ENCODE assay signal across 9 cellular contexts in genomic region chr1:64986903-64987871, GRCh38. TPM values are rescaled to one million over a fixed set of nuclear protein-coding genes. Genes with fewer than 3 reads are reported as not detected.
DNase-seq lines count a peak whose midpoint lies in the region; ATAC-seq and FAIRE-seq lines count a peak whose summit lies in the region.
"Had no signal": no experiment of that assay in that cellular context is flagged by ENCODE, and none has a peak within 500 bp of the region (broad histone marks: within the 10 kb centered on the region; RNA-seq: fewer than 3 reads in every experiment).

No MANE protein-coding gene starts in this region.

- H3K4me1 Mint-ChIP-seq in activated T-helper 1 cell treated with anti-CD3 and anti-CD28 coated beads, Interleukin-12 subunit alpha, Interleukin-12 subunit beta, Interleukin-2, Interleukin-4 antibody, amounts not matched to agents 30 ng/mL and 10 ng/mL and 1 ng/mL, durations not matched to agents 14 hours and 24 hours and 36 hours (ENCODE audit: low read depth) = peaks cover 6% of the 10 kb centered on the region

- no peaks in the 10 kb centered on the region for H3K36me3 Mint-ChIP-seq in activated T-helper 1 cell treated with anti-CD3 and anti-CD28 coated beads, Interleukin-12 subunit alpha, Interleukin-12 subunit beta, Interleukin-2, Interleukin-4 antibody, amounts not matched to agents 30 ng/mL and 10 ng/mL and 1 ng/mL, durations not matched to agents 14 hours and 24 hours and 36 hours (ENCODE audit: low read depth)

- peak; percentile 97 for ATAC-seq in GM21786 (IDR thresholded peaks at IDR 0.05; ENCODE audit: unreplicated experiment)
- ATAC-seq: HCT116 had no signal

- DNase-seq in GM18507 (ENCODE audit: extremely low spot score, insufficient read length, low read depth) (no peak), M059J (ENCODE audit: low read depth) (peak; percentile 44), midbrain (lab: John Stamatoyannopoulos, UW) (peak; percentile 27), LoVo (ENCODE audit: low spot score) (no peak), NCI-H1092 treated with DMSO at 0.1 percent for 48 hours (lab: John Stamatoyannopoulos, UW) (no peak)
- no peak for DNase-seq in NK-92 treated with Interleukin-12 subunit alpha and Interleukin-12 subunit beta, amount 100 ng/mL, for 24 hours (lab: John Stamatoyannopoulos, UW)
- DNase-seq in activated T-helper 1 cell treated with anti-CD3 and anti-CD28 coated beads, Interleukin-12 subunit alpha, Interleukin-12 subunit beta, Interleukin-2, Interleukin-4 antibody, amounts not matched to agents 30 ng/mL and 10 ng/mL and 1 ng/mL, durations not matched to agents 14 hours and 24 hours and 36 hours (ENCODE audit: low spot score) = no peak

- H3K9me3 Mint-ChIP-seq in activated T-helper 1 cell treated with anti-CD3 and anti-CD28 coated beads, Interleukin-12 subunit alpha, Interleukin-12 subunit beta, Interleukin-2, Interleukin-4 antibody, amounts not matched to agents 30 ng/mL and 10 ng/mL and 1 ng/mL, durations not matched to agents 14 hours and 24 hours and 36 hours = no peaks in the 10 kb centered on the region

- no peak overlapping the region for H3K27ac Mint-ChIP-seq in activated T-helper 1 cell treated with anti-CD3 and anti-CD28 coated beads, Interleukin-12 subunit alpha, Interleukin-12 subunit beta, Interleukin-2, Interleukin-4 antibody, amounts not matched to agents 30 ng/mL and 10 ng/mL and 1 ng/mL, durations not matched to agents 14 hours and 24 hours and 36 hours

- H3K27me3 Mint-ChIP-seq in activated T-helper 1 cell treated with anti-CD3 and anti-CD28 coated beads, Interleukin-12 subunit alpha, Interleukin-12 subunit beta, Interleukin-2, Interleukin-4 antibody, amounts not matched to agents 30 ng/mL and 10 ng/mL and 1 ng/mL, durations not matched to agents 14 hours and 24 hours and 36 hours (ENCODE audit: insufficient read depth) = peaks cover 5% of the 10 kb centered on the region

- FAIRE-seq in GM18507 (lab: Jason Lieb, UNC) = peak; percentile 62

- intact Hi-C loops in activated T-helper 1 cell treated with anti-CD3 and anti-CD28 coated beads, Interleukin-12 subunit alpha, Interleukin-12 subunit beta, Interleukin-2, Interleukin-4 antibody, amounts not matched to agents 30 ng/mL and 10 ng/mL and 1 ng/mL, durations not matched to agents 14 hours and 24 hours and 36 hours (cut with micrococcal nuclease) = no loop called here

- H3K4me3 Mint-ChIP-seq in activated T-helper 1 cell treated with anti-CD3 and anti-CD28 coated beads, Interleukin-12 subunit alpha, Interleukin-12 subunit beta, Interleukin-2, Interleukin-4 antibody, amounts not matched to agents 30 ng/mL and 10 ng/mL and 1 ng/mL, durations not matched to agents 14 hours and 24 hours and 36 hours = no peak overlapping the region

RNA-seq across cellular contexts. Expression of gene JAK1, which starts 20.8 kb away (rescaled TPM):
- total RNA-seq in M059J (2014; rRNA removed; shearing (Covaris generic)) = 56.2 and 90.9 TPM in 2 replicates
- 102 TPM in 2 replicates for total RNA-seq in activated T-helper 1 cell treated with anti-CD3 and anti-CD28 coated beads, Interleukin-12 subunit alpha, Interleukin-12 subunit beta, Interleukin-2, Interleukin-4 antibody, amounts not matched to agents 30 ng/mL and 10 ng/mL and 1 ng/mL, durations not matched to agents 14 hours and 24 hours and 36 hours

Comparison
In these comparisons a context has a peak if more than half of its experiments do, and no peak if none do; other contexts are left out.
1. DNase-seq: peak in M059J (single experiment) and midbrain (single experiment); none in GM18507 (single experiment), NK-92 treated with Interleukin-12 subunit alpha and Interleukin-12 subunit beta, amount 100 ng/mL, for 24 hours (single experiment), LoVo (single experiment), activated T-helper 1 cell treated with anti-CD3 and anti-CD28 coated beads, Interleukin-12 subunit alpha, Interleukin-12 subunit beta, Interleukin-2, Interleukin-4 antibody, amounts not matched to agents 30 ng/mL and 10 ng/mL and 1 ng/mL, durations not matched to agents 14 hours and 24 hours and 36 hours (single experiment) and NCI-H1092 treated with DMSO at 0.1 percent for 48 hours (single experiment).